1 cellular context compared by ENCODE assay signal in genomic region chr14:100285021-100285912, GRCh38.
TF ChIP-seq lines count a peak whose summit lies in the region.

No MANE protein-coding gene starts in this region.

TF ChIP-seq in GM23338, 12 proteins besides CTCF, POLR2A, EP300 and RAD21 (continued from another document):
- no peak for TF ChIP-seq ZNF462 (CRISPR knock-in tag; IDR thresholded peaks at IDR 0.05)
